ENCODE assay signal across 7 cellular contexts in genomic region chr11:119422505-119423416, GRCh38. TPM values are rescaled to one million over a fixed set of nuclear protein-coding genes. Genes with fewer than 3 reads are reported as not detected.
DNase-seq lines count a peak whose midpoint lies in the region; ATAC-seq, FAIRE-seq and TF ChIP-seq lines count a peak whose summit lies in the region.

Gene THY1, minus strand, starts transcription at chr11:119423172. Its CDS starts 2,267 bp downstream, at chr11:119420905.

- no peaks in the 10 kb centered on the region for H3K36me3 ChIP-seq in Karpas-422 (ENCODE audit: insufficient read depth, low read length)

- H3K9me2 ChIP-seq in Karpas-422 (replicated peaks; ENCODE audit: insufficient read depth, low read length): no peaks in the 10 kb centered on the region

- peaks cover 13% of the 10 kb centered on the region for H3K4me1 ChIP-seq in Karpas-422 (ENCODE audit: low read length)

- no peak for FAIRE-seq in H54 (lab: Jason Lieb, UNC)

- H3K27ac ChIP-seq in Karpas-422 (ENCODE audit: low read length): no peak within 1 kb of the TSS

- no peaks in the 10 kb centered on the region for H3K27me3 ChIP-seq in Karpas-422 (ENCODE audit: low read length)

- ATAC-seq in SK-N-SH treated with all-trans-retinoic acid at 6 μM for 48 hours (peak; percentile 80), omental fat pad (ENCODE audit: low FRiP score) (no peak), GM19467 (IDR thresholded peaks at IDR 0.05; ENCODE audit: unreplicated experiment) (no peak)

- TF ChIP-seq CTCF in fibroblast of the aortic adventitia (IDR thresholded peaks at IDR 0.05; ENCODE audit: insufficient read depth, low read length) (no peak), omental fat pad (IDR thresholded peaks at IDR 0.05) (no peak)

- peak; percentile 92 for TF ChIP-seq POLR2A in H54 (IDR thresholded peaks at IDR 0.05; ENCODE audit: low read depth, low read length)

- H4K20me1 ChIP-seq in Karpas-422 (ENCODE audit: insufficient read depth, low read depth, low read length): no peaks in the 10 kb centered on the region

- no peak for DNase-seq in H54 (ENCODE audit: insufficient read length, low spot score)
- peak; percentile 61 for DNase-seq in fibroblast of the aortic adventitia (ENCODE audit: low read depth)
- DNase-seq in omental fat pad (ENCODE audit: low spot score): no peak
- no peak for DNase-seq in Karpas-422
- DNase-seq in activated effector memory CD4-positive, alpha-beta T cell treated with Interleukin-2 at 50 U/mL for 16 hours: no peak

- H3K4me2 ChIP-seq in Karpas-422 (ENCODE audit: low read depth, low read length, poor library complexity, severe bottlenecking): no peak within 1 kb of the TSS

- H2AFZ ChIP-seq in Karpas-422 (ENCODE audit: low read length): no peak within 1 kb of the TSS

- H3K79me2 ChIP-seq in Karpas-422 (ENCODE audit: low read length): no peaks in the 10 kb centered on the region

- H3K9me3 ChIP-seq in Karpas-422 (ENCODE audit: low read length): no peaks in the 10 kb centered on the region

- peak within 1 kb of the TSS; percentile 82 for H3K4me3 ChIP-seq in fibroblast of the aortic adventitia (ENCODE audit: low read depth, low read length)
- H3K4me3 ChIP-seq in Karpas-422 (ENCODE audit: low read length): no peak within 1 kb of the TSS

- H3K9ac ChIP-seq in Karpas-422 (ENCODE audit: low read length): no peak within 1 kb of the TSS

TF ChIP-seq in SK-N-SH treated with all-trans-retinoic acid at 6 μM for 48 hours, 23 proteins besides CTCF, POLR2A, EP300 and RAD21:
- TF ChIP-seq ZNF70 (CRISPR knock-in tag; IDR thresholded peaks at IDR 0.05) (no peak), RARB (CRISPR knock-in tag; IDR thresholded peaks at IDR 0.05) (no peak), POU6F1 (CRISPR knock-in tag; IDR thresholded peaks at IDR 0.05; ENCODE audit: borderline replicate concordance, low read depth) (no peak), CSDC2 (CRISPR knock-in tag; IDR thresholded peaks at IDR 0.05) (no peak), TCF4 (CRISPR knock-in tag; IDR thresholded peaks at IDR 0.05; ENCODE audit: borderline replicate concordance) (no peak), ZNF8 (CRISPR knock-in tag; IDR thresholded peaks at IDR 0.05) (no peak), ARNTL (CRISPR knock-in tag; IDR thresholded peaks at IDR 0.05; ENCODE audit: borderline replicate concordance, low read depth) (no peak), PPARA (CRISPR knock-in tag; IDR thresholded peaks at IDR 0.05; ENCODE audit: borderline replicate concordance) (no peak)

RNA-seq across cellular contexts. Expression of gene THY1, which starts in this region (rescaled TPM):
- total RNA-seq in fibroblast of the aortic adventitia (ENCODE audit: low replicate concordance) (96.6 and 164 TPM in 2 replicates), omental fat pad (10 to 100 TPM; 12.0 to 71.5 (median 33.3) TPM)
- not detected in 2 replicates for total RNA-seq in Karpas-422 (2014; rRNA removed; shearing (Covaris generic); ENCODE audit: low replicate concordance)

Comparison
In these comparisons a context has a peak if more than half of its experiments do, and no peak if none do; other contexts are left out.
1. RNA of gene THY1 (total RNA-seq): 96.6 to 164 TPM in fibroblast of the aortic adventitia and 12.0 to 71.5 TPM in omental fat pad; not detected in Karpas-422; every median in the first group is over 10 times any median in the second.